In the genomic region with DNA sequence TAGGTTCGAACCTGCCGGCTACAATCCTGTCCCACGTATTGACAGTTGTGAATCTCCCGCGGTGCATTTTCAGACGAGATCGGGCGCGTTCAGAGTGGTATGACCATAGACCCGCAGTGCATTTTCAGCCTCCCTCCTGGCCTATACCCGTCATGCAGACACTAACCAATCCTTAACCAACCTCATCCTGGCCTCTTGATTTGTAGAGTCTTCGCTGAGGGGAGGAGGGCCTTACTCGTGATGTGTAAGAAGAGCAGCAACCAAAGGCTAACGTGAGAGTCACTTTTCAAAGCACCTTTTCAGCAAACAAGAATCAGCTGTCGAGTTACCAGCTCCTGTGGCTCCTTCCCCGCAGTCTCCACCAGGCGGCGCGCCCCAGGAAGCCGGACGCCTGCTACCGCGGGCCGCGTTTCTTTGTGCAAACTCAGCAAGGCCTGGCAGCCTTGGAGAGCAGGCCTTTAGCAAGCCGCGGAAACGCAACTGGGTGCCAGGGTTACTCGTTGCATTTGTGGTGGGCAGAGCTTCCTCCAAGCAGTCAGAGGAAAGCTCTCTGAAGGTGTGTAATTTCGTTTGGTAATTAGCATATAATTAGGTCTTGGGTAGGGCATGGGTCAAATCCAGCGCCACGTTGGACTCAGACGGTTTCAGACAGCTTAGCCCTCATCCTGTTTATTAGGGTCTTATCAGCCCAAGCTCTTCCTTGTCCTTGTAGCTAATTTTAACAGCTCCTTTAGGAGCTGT, we compare ENCODE assay signal across 7 cellular contexts.
DNase-seq lines count a peak whose midpoint lies in the region; ATAC-seq and FAIRE-seq lines count a peak whose summit lies in the region.

No MANE protein-coding gene starts in this region.

- peak overlapping the region; percentile 77 for H3K27ac Mint-ChIP-seq in memory B cell

- H3K9me3 Mint-ChIP-seq in memory B cell = peaks cover under 1% of the 10 kb centered on the region

- H3K36me3 Mint-ChIP-seq in memory B cell = no peaks in the 10 kb centered on the region

- DNase-seq in GM18507 (ENCODE audit: extremely low spot score, insufficient read length, low read depth) (no peak), NCI-H526 (lab: John Stamatoyannopoulos, UW) (peak; percentile 78 to 89), memory B cell (ENCODE audit: low spot score in 2 of 2) (peak; percentile 76 to 77)
- peak; percentile 89 to 90 for DNase-seq in activated CD4-positive, alpha-beta T cell treated with anti-CD3 and anti-CD28 coated beads, Interleukin-2, amount 50 U/mL, for 48 hours
- peak; percentile 80 for DNase-seq in effector CD4-positive, alpha-beta T cell
- DNase-seq in stimulated activated CD8-positive, alpha-beta memory T cell treated with anti-CD3 and anti-CD28 coated beads, Interleukin-12 subunit alpha, Interleukin-12 subunit beta, amount 100 ng/mL, for 4 hours (ENCODE audit: low read depth) = peak; percentile 73

- peak; percentile 71 for FAIRE-seq in GM18507 (lab: Jason Lieb, UNC)

- peaks cover 24% of the 10 kb centered on the region for H3K4me1 Mint-ChIP-seq in memory B cell

- no peak overlapping the region for H3K4me3 Mint-ChIP-seq in memory B cell

- ATAC-seq in HG03432 (IDR thresholded peaks at IDR 0.05; ENCODE audit: unreplicated experiment) (peak; percentile 74), memory B cell (ENCODE audit: low read depth) (peak; percentile 86)

- H3K27me3 Mint-ChIP-seq in memory B cell = peaks cover under 1% of the 10 kb centered on the region
